ENCODE assay signal across 8 cellular contexts in genomic region chr17:81911277-81911961, GRCh38. TPM values are rescaled to one million over a fixed set of nuclear protein-coding genes. Genes with fewer than 3 reads are reported as not detected.
A peak's percentile ranks its signal among the peaks of the same experiment; 100 is the strongest.
DNase-seq lines count a peak whose midpoint lies in the region; ATAC-seq, FAIRE-seq and TF ChIP-seq lines count a peak whose summit lies in the region.

PCYT2 (minus strand) TSS chr17:81911399; CDS start chr17:81911355, 44 bp downstream.

- TF ChIP-seq CTCF in GM12873 (IDR thresholded peaks at IDR 0.05; ENCODE audit: insufficient read depth, low read depth, low read length, missing control alignments) = peak; percentile 12

- intact Hi-C loops in left ventricle myocardium superior (cut with micrococcal nuclease) = no loop called here

- ATAC-seq in HG02840 (IDR thresholded peaks at IDR 0.05; ENCODE audit: low FRiP score, unreplicated experiment) (peak; percentile 65), left ventricle myocardium superior (peak; percentile 94)

- FAIRE-seq in urothelium cell line (lab: Jason Lieb, UNC) = peak; percentile 93

- DNase-seq in NCI-H1694 treated with DMSO at 0.1 percent for 48 hours (lab: John Stamatoyannopoulos, UW) = peak; percentile 62
- peak; percentile 85 to 94 (median 93) for DNase-seq in T-helper 2 cell
- DNase-seq in amygdala (lab: John Stamatoyannopoulos, UW) = peak in 55 of 56 donors; percentile 46 to 94 (median 83)
- DNase-seq in left ventricle myocardium superior = peak; percentile 94
- peak; percentile 37 for DNase-seq in pulmonary artery endothelial cell (ENCODE audit: low read depth, low spot score)
- DNase-seq in urothelium cell line (ENCODE audit: low spot score) = peak; percentile 100

RNA-seq across cellular contexts. Expression of gene PCYT2, which starts in this region (rescaled TPM):
- total RNA-seq in left ventricle myocardium superior (28.4 TPM), pulmonary artery endothelial cell (46.2 and 53.6 TPM in 2 replicates)

Comparison
In these comparisons a context has a peak if more than half of its experiments do, and no peak if none do; other contexts are left out.
1. Peak in every context shown above with its lines: DNase-seq and ATAC-seq.
2. DNase-seq: peak in every context shown above with its lines; median percentile 100 in urothelium cell line; 94 in left ventricle myocardium superior; 93 in T-helper 2 cell; 83 in amygdala; 62 in NCI-H1694 treated with DMSO at 0.1 percent for 48 hours; 37 in pulmonary artery endothelial cell.